Comparison of ENCODE assay signal across 8 cellular contexts in the genomic region with DNA sequence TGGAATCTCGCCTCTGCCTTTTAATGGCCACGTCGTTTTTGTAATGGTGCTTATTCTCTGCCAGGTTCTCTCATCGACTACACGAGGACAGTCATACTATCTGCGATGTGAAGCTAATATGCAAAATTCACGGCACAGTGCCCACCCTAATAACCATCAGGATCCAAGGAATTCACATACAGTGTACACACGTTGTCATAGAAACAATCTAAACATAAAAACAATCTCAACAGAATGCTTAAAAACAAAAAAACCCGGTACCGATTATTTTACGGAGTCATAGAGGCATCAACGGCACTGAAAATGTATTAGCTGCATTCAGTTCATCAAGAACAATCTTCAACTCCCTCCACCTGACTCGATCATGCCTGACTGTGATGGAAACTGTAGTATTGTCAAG. TPM values are rescaled to one million over a fixed set of nuclear protein-coding genes. Genes with fewer than 3 reads are reported as not detected.
DNase-seq lines count a peak whose midpoint lies in the region; ATAC-seq, FAIRE-seq and TF ChIP-seq lines count a peak whose summit lies in the region.

No MANE protein-coding gene starts in this region.

- H3K9me1 ChIP-seq in IMR-90 (ENCODE audit: insufficient read depth, low read length) (peaks cover 3% of the 10 kb centered on the region; the same call in 1 of the 2 replicates), K562 (ENCODE audit: control insufficient read depth, insufficient read depth, low read length) (no peaks in the 10 kb centered on the region)

- DNase-seq in IMR-90 (peak; percentile 5), K562 (ENCODE audit: extremely low read depth in 1 of 4, low spot score in 3 of 4) (peak in 2 of 4 experiments; percentile 43 to 48), left lobe of liver (ENCODE audit: low spot score) (no peak), tibial artery (no peak), RPMI8226 (no peak), NCI-H1694 (lab: John Stamatoyannopoulos, UW) (no peak)

- POLR2A ChIA-PET in IMR-90 (lab: Charles Lee; ENCODE audit: unreplicated experiment), result no interaction called here
- POLR2A ChIA-PET in K562 (lab: Yijun Ruan, JAX), result interaction anchor here (0.5 to 2.0 kb wide), 9 partner anchors 8 to 513 kb away, joined by 3 to 9 read pairs (median 4); no protein-coding TSS in a partner anchor

- H2BK15ac ChIP-seq in IMR-90 (ENCODE audit: low read depth, low read length), result no peak overlapping the region

- peak; percentile 9 for ATAC-seq in GM18907 (IDR thresholded peaks at IDR 0.05; ENCODE audit: unreplicated experiment)
- peak; percentile 3 for ATAC-seq in IMR-90 (ENCODE audit: low read depth)
- ATAC-seq in K562, result peak; percentile 15
- peak; percentile 5 for ATAC-seq in left lobe of liver

- H4K20me1 ChIP-seq in IMR-90 (ENCODE audit: insufficient read depth, low read length) (no peaks in the 10 kb centered on the region), K562 (replicated peaks; ENCODE audit: control insufficient read depth, insufficient read depth, low read length) (no peaks in the 10 kb centered on the region)

- H3K27me3 ChIP-seq in ACC112 (ENCODE audit: insufficient read depth, low read length) (no peaks in the 10 kb centered on the region), IMR-90 (ENCODE audit: control insufficient read depth, insufficient read depth, low read length) (no peaks in the 10 kb centered on the region), K562 (ENCODE audit: control insufficient read depth in 2 of 2, insufficient read depth in 2 of 2, low read length in 2 of 2) (peaks cover 0 to 2% of the 10 kb centered on the region in 2 experiments; a peak in 1 of 5 replicates), tibial artery (no peaks in the 10 kb centered on the region)

- no peaks in the 10 kb centered on the region for H3K9me3 ChIP-seq in IMR-90 (ENCODE audit: control insufficient read depth, insufficient read depth, low read length)
- H3K9me3 ChIP-seq in K562 (replicated peaks; ENCODE audit: control insufficient read depth, insufficient read depth, low read depth, low read length), result peaks cover 5% of the 10 kb centered on the region
- peaks cover 0 to 5% (median 0%) of the 10 kb centered on the region in 3 donors for H3K9me3 ChIP-seq in tibial artery

- intact Hi-C loops in IMR-90 (cut with micrococcal nuclease) (loop anchor here (1.0 to 2.0 kb wide), 5 partner anchors 59 to 724 kb away; a partner anchor contains a TSS), K562 (cut with micrococcal nuclease) (loop anchor here (5.0 kb wide), 3 partner anchors 92 to 537 kb away; a partner anchor contains a TSS), tibial artery (cut with DNase I; ENCODE audit: low total_unique reads) (loop anchor here (5.0 to 10.0 kb wide), 3 partner anchors 89 to 342 kb away; a partner anchor contains a TSS)

- peak overlapping the region; percentile 71 for H4K5ac ChIP-seq in IMR-90 (ENCODE audit: low read depth, low read length)

- H2AK9ac ChIP-seq in IMR-90 (replicated peaks; ENCODE audit: low read depth, low read length, poor library complexity), result peak overlapping the region; percentile 65

- H2BK5ac ChIP-seq in IMR-90 (ENCODE audit: low read depth, low read length, poor library complexity, severe bottlenecking), result peak overlapping the region; percentile 32

- BruUV-seq in IMR-90 (replicated peaks; lab: Mats Ljungman, UMichigan) (no TSS peak), K562 (replicated peaks; lab: Mats Ljungman, UMichigan) (no TSS peak)

- peak overlapping the region; percentile 78 for H3K9ac ChIP-seq in IMR-90 (ENCODE audit: low read depth, low read length)
- peak overlapping the region; percentile 82 to 89; a peak in 3 of 4 replicates for H3K9ac ChIP-seq in K562 (ENCODE audit: insufficient read depth in 1 of 2, low read depth in 2 of 2, low read length in 2 of 2)

- peaks cover 10 to 23% of the 10 kb centered on the region in 2 experiments for H3K79me1 ChIP-seq in IMR-90 (ENCODE audit: low read depth in 1 of 2, low read length in 2 of 2)

- WGBS in IMR-90 (ENCODE audit: extremely low coverage in 2 of 2, insufficient read length in 1 of 2), 2 experiments, result 45% methylated on average over 3 of the region's 13 CpGs; no CpG with 5 or more reads in 1 of the 2 experiments
- WGBS in K562 (ENCODE audit: insufficient coverage, low coverage, missing lambda C conversion rate), result 11% methylated on average over 13 of the region's 13 CpGs

- TF ChIP-seq EP300 in K562 (IDR thresholded peaks at IDR 0.05; ENCODE audit: low read length), result no peak

- peak overlapping the region; percentile 95; the same call in 1 of the 2 replicates for H3K4ac ChIP-seq in IMR-90 (ENCODE audit: low read depth, low read length)

- H3K56ac ChIP-seq in IMR-90 (ENCODE audit: extremely low read depth, insufficient read depth, low read length), result peak overlapping the region; percentile 83

- no peaks in the 10 kb centered on the region for H3K36me3 ChIP-seq in ACC112 (ENCODE audit: insufficient read depth, low read length)
- H3K36me3 ChIP-seq in IMR-90 (ENCODE audit: control insufficient read depth, insufficient read depth, low read length), result no peaks in the 10 kb centered on the region
- peaks cover 23% of the 10 kb centered on the region; the same call in 2 of the 3 replicates for H3K36me3 ChIP-seq in K562 (ENCODE audit: control insufficient read depth, insufficient read depth, low read length)
- peaks cover 0 to 15% (median 0%) of the 10 kb centered on the region in 3 donors for H3K36me3 ChIP-seq in tibial artery

- H3K79me2 ChIP-seq in ACC112 (ENCODE audit: control insufficient read depth, insufficient read depth, low read length, unreplicated experiment) (peaks cover 16% of the 10 kb centered on the region), K562 (ENCODE audit: control insufficient read depth, insufficient read depth, low read length) (peaks cover 31% of the 10 kb centered on the region)

- peak overlapping the region; percentile 95 for H3K4me3 ChIP-seq in ACC112 (ENCODE audit: low read depth, low read length)
- peak overlapping the region; percentile 71 for H3K4me3 ChIP-seq in IMR-90 (ENCODE audit: insufficient read depth, low read depth, low read length)
- H3K4me3 ChIP-seq in K562, result peak overlapping the region; percentile 53
- peak overlapping the region; percentile 60 to 68 for H3K4me3 ChIP-seq in tibial artery

- H2BK120ac ChIP-seq in IMR-90 (ENCODE audit: low read depth, low read length), result no peak overlapping the region

- peak overlapping the region; percentile 65 for H3K4me2 ChIP-seq in IMR-90 (ENCODE audit: low read depth, low read length)
- H3K4me2 ChIP-seq in K562 (ENCODE audit: insufficient read depth, low read length), result peak overlapping the region; percentile 98

- peak overlapping the region; percentile 98 for H4K91ac ChIP-seq in IMR-90 (ENCODE audit: insufficient read depth, low read depth, low read length)

- TF ChIP-seq POLR2A in IMR-90 (IDR thresholded peaks at IDR 0.05; ENCODE audit: low read depth, low read length) (no peak), K562 (conservative IDR thresholded peaks at IDR 0.05) (no peak)

- H3K18ac ChIP-seq in IMR-90 (ENCODE audit: low read depth, low read length), result peak overlapping the region; percentile 4; the same call in 1 of the 2 replicates

- H3K23ac ChIP-seq in IMR-90 (ENCODE audit: low read depth, low read length), result peak overlapping the region; percentile 64; the same call in 1 of the 2 replicates

- FAIRE-seq in K562 (lab: Jason Lieb, UNC), result peak; percentile 29

- dilution Hi-C loops in IMR-90 (cut with HindIII; ENCODE audit: low sequenced_read_pairs, unreplicated experiment), result no loop called here

- TF ChIP-seq RAD21 in IMR-90 (IDR thresholded peaks at IDR 0.05; ENCODE audit: low read length) (no peak), K562 (CRISPR knock-in tag; conservative IDR thresholded peaks at IDR 0.05 in 1 of 2, IDR thresholded peaks at IDR 0.05 in 1 of 2) (no peak)

- CTCF ChIA-PET in IMR-90 (lab: Yijun Ruan, JAX), result interaction anchor here (0.6 to 1.1 kb wide), 3 partner anchors 163 to 636 kb away, joined by 3 to 4 read pairs (median 4); no protein-coding TSS in a partner anchor
- CTCF ChIA-PET in K562 (lab: Yijun Ruan, JAX; ENCODE audit: low intra/inter-chr PET ratio), result no interaction called here

- peaks cover 18% of the 10 kb centered on the region for H3K4me1 ChIP-seq in ACC112 (ENCODE audit: control insufficient read depth, insufficient read depth, low read length, unreplicated experiment)
- H3K4me1 ChIP-seq in IMR-90 (ENCODE audit: control insufficient read depth, insufficient read depth, low read length), result peaks cover 2% of the 10 kb centered on the region; the same call in 1 of the 2 replicates
- peaks cover 8 to 21% of the 10 kb centered on the region in 2 experiments; a peak in 2 of 5 replicates for H3K4me1 ChIP-seq in K562 (replicated peaks in 1 of 2; ENCODE audit: control insufficient read depth in 2 of 2, insufficient read depth in 2 of 2, low read length in 2 of 2)
- peaks cover 0 to 13% (median 7%) of the 10 kb centered on the region in 4 donors for H3K4me1 ChIP-seq in tibial artery

- H4K8ac ChIP-seq in IMR-90 (ENCODE audit: low read depth in 2 of 2, low read length in 2 of 2), result peak overlapping the region; percentile 98 to 99

- peak overlapping the region; percentile 76 for H3K27ac ChIP-seq in ACC112 (ENCODE audit: low read depth, low read length)
- peak overlapping the region; percentile 22; the same call in 1 of the 2 replicates for H3K27ac ChIP-seq in IMR-90 (ENCODE audit: insufficient read depth, low read length)
- H3K27ac ChIP-seq in K562 (ENCODE audit: extremely low read depth, low read depth, low read length), result peak overlapping the region; percentile 80
- H3K27ac ChIP-seq in tibial artery, result peak overlapping the region; percentile 76 to 83

- peak overlapping the region; percentile 96 for H3K14ac ChIP-seq in IMR-90 (replicated peaks; ENCODE audit: low read depth, low read length)

- 0 out of 2 replicates have a peak overlapping the region, but pooled peaks have one; percentile 31 for H2AK5ac ChIP-seq in IMR-90 (ENCODE audit: low read depth, low read length)

- H2BK20ac ChIP-seq in IMR-90 (ENCODE audit: low read depth, low read length), result no peak overlapping the region

- TF ChIP-seq CTCF in IMR-90 (conservative IDR thresholded peaks at IDR 0.05; ENCODE audit: low read depth, low read length), result no peak
- no peak for TF ChIP-seq CTCF in K562 (IDR thresholded peaks at IDR 0.05 in 2 of 3, conservative IDR thresholded peaks at IDR 0.05 in 1 of 3; ENCODE audit: insufficient read depth in 2 of 3, low read depth in 1 of 3, low read length in 3 of 3)
- no peak for TF ChIP-seq CTCF in tibial artery (IDR thresholded peaks at IDR 0.05)

- peak overlapping the region; percentile 97 for H2AFZ ChIP-seq in ACC112 (ENCODE audit: low read length, unreplicated experiment)
- H2AFZ ChIP-seq in IMR-90 (replicated peaks; ENCODE audit: low read length, poor library complexity), result peak overlapping the region; percentile 99
- H2AFZ ChIP-seq in K562 (ENCODE audit: low read depth, low read length), result peak overlapping the region; percentile 100

- in situ Hi-C loops in IMR-90 (cut with MboI; ENCODE audit: low sequenced_read_pairs) (loop anchor here (5.0 to 25.0 kb wide), 2 partner anchors 202 to 502 kb away; no protein-coding TSS in a partner anchor), K562 (cut with MboI) (loop anchor here (5.0 kb wide), 1 partner anchor 202 kb away; no protein-coding TSS in a partner anchor)

RNA-seq across cellular contexts. Expression of a gene that starts 0.7 kb away (rescaled TPM):
- 14.5 and 24.4 TPM in 2 replicates for total RNA-seq in IMR-90 (2012; rRNA removed)
- 33.8 and 34.3 TPM in 2 replicates for polyA plus RNA-seq in IMR-90 (2012; rRNA removed)
- polyA plus RNA-seq in IMR-90 (2012; cell fraction: cytosol; rRNA removed), result 3.5 and 8.4 TPM in 2 replicates
- 0.73 and 6.8 TPM in 2 replicates for polyA plus RNA-seq in IMR-90 (2012; cell fraction: nucleus; rRNA removed; ENCODE audit: low replicate concordance)
- 17.1 and 29.5 TPM in 2 replicates for total RNA-seq in K562 (2011; cell fraction: chromatin; rRNA removed; ENCODE audit: low replicate concordance)
- total RNA-seq in K562 (2011; cell fraction: nucleolus; rRNA removed), result 17.8 and 19.7 TPM in 2 replicates
- total RNA-seq in K562 (2011; cell fraction: nucleoplasm; rRNA removed), result 27.8 and 29.4 TPM in 2 replicates
- 70.3 and 81.1 TPM in 2 replicates for total RNA-seq in K562 (2014; rRNA removed)
- 205 and 227 TPM in 2 replicates for total RNA-seq in K562 (2014; rRNA removed; fragmentation: Illumina TruSeq; extraction: Trizol)
- 122 and 132 TPM in 2 replicates for total RNA-seq in K562 (2015; rRNA removed; fragmentation: Illumina TruSeq; extraction: Trizol)
- 106 and 109 TPM in 2 replicates for total RNA-seq in K562 (2021)
- 170 and 187 TPM in 2 replicates for polyA plus RNA-seq in K562 (2011; rRNA removed)
- polyA plus RNA-seq in K562 (2011; cell fraction: cytosol; rRNA removed), result 15.4 and 35.1 TPM in 2 replicates
- polyA plus RNA-seq in K562 (2011; cell fraction: nucleus; rRNA removed), result 21.0 and 54.5 TPM in 2 replicates
- 140 and 201 TPM in 2 replicates for polyA plus RNA-seq in K562 (2012)
- 149 and 204 TPM in 2 replicates for polyA plus RNA-seq in K562 (2014; fragmentation: Illumina TruSeq; extraction: Trizol)
- polyA plus RNA-seq in K562 (2014; fragmentation: Nextera tagmentation; extraction: Ambion mirVana), result 100 to 1,000 TPM; 395 to 442 TPM
- 109 and 123 TPM in 2 replicates for polyA plus RNA-seq in K562 (2014; rRNA removed)
- 64.9 and 102 TPM in 2 replicates for polyA minus RNA-seq in K562 (2011; rRNA and poly(A)+ RNA removed)
- polyA minus RNA-seq in K562 (2011; cell fraction: cytosol; rRNA and poly(A)+ RNA removed), result 15.6 and 19.8 TPM in 2 replicates
- 7.7 and 18.4 TPM in 2 replicates for polyA minus RNA-seq in K562 (2011; cell fraction: nucleus; rRNA and poly(A)+ RNA removed)
- 33.2 TPM for total RNA-seq in left lobe of liver

RNA-seq across cellular contexts. Expression of a gene that starts 59.8 kb away (rescaled TPM):
- under 0.01 TPM in 2 replicates for total RNA-seq in IMR-90 (2012; rRNA removed)
- polyA plus RNA-seq in IMR-90 (2012; rRNA removed), result 0.05 and 0.06 TPM in 2 replicates
- 0.03 and 0.20 TPM in 2 replicates for polyA plus RNA-seq in IMR-90 (2012; cell fraction: cytosol; rRNA removed)
- polyA plus RNA-seq in IMR-90 (2012; cell fraction: nucleus; rRNA removed; ENCODE audit: low replicate concordance), result 0.03 and 0.13 TPM in 2 replicates
- total RNA-seq in K562 (2011; cell fraction: chromatin; rRNA removed; ENCODE audit: low replicate concordance), result not detected in 2 replicates
- total RNA-seq in K562 (2011; cell fraction: nucleolus; rRNA removed), result not detected in 2 replicates
- not detected in 2 replicates for total RNA-seq in K562 (2011; cell fraction: nucleoplasm; rRNA removed)
- not detected in 2 replicates for total RNA-seq in K562 (2014; rRNA removed)
- under 0.01 TPM in 1 of 2 replicates, not detected in the other for total RNA-seq in K562 (2014; rRNA removed; fragmentation: Illumina TruSeq; extraction: Trizol)
- total RNA-seq in K562 (2015; rRNA removed; fragmentation: Illumina TruSeq; extraction: Trizol), result 0.04 TPM in 1 of 2 replicates, not detected in the other
- 0.02 TPM in 1 of 2 replicates, not detected in the other for total RNA-seq in K562 (2021)
- polyA plus RNA-seq in K562 (2011; rRNA removed), result 0.01 and 0.03 TPM in 2 replicates
- 0.01 TPM in 2 replicates for polyA plus RNA-seq in K562 (2011; cell fraction: cytosol; rRNA removed)
- polyA plus RNA-seq in K562 (2011; cell fraction: nucleus; rRNA removed), result 0.01 and 0.04 TPM in 2 replicates
- 0.01 and 0.06 TPM in 2 replicates for polyA plus RNA-seq in K562 (2012)
- polyA plus RNA-seq in K562 (2014; fragmentation: Illumina TruSeq; extraction: Trizol), result 0.03 TPM in 1 of 2 replicates, not detected in the other
- not detected for polyA plus RNA-seq in K562 (2014; fragmentation: Nextera tagmentation; extraction: Ambion mirVana)
- polyA plus RNA-seq in K562 (2014; rRNA removed), result 0.01 and 0.03 TPM in 2 replicates
- polyA minus RNA-seq in K562 (2011; rRNA and poly(A)+ RNA removed), result 0.04 and 0.06 TPM in 2 replicates
- not detected in 2 replicates for polyA minus RNA-seq in K562 (2011; cell fraction: cytosol; rRNA and poly(A)+ RNA removed)
- polyA minus RNA-seq in K562 (2011; cell fraction: nucleus; rRNA and poly(A)+ RNA removed), result under 0.01 and 0.11 TPM in 2 replicates
- not detected for total RNA-seq in left lobe of liver

Comparison
In these comparisons a context has a peak if more than half of its experiments do, and no peak if none do; other contexts are left out.
1. H3K27ac ChIP-seq: peak in every context shown above with its lines; median percentile 80 in K562; 80 in tibial artery; 76 in ACC112; 22 in IMR-90.